Comparison of ENCODE assay signal across 11 cellular contexts in the genomic region with DNA sequence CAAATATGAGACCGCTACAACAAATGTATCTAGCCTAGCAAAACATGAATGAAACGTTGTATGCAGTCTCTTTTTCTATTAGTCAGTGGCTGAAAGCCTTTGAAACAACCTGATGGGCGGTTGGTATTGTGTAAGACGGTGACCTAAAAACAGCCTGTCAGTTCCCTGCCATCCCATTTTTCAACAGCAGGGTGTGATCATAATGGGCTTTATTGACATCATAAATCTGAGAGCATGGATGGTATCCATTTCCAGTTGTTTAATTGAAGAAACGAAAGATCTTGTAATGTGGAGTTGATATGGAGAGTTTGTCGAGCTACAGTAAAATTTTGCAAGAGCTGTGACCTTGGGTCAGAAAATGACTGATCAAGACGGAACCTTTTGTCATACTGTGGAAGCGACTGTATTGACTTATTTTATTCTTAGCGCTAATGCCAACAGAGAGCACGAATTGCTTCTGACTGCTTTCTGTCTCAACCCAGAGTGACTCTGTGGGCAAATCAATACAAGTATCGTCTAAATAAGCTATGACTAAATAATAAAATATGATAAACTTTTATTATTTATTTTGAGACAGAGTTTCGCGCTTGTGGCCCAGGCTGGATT. TPM values are rescaled to one million over a fixed set of nuclear protein-coding genes. Genes with fewer than 3 reads are reported as not detected.
DNase-seq lines count a peak whose midpoint lies in the region; ATAC-seq and TF ChIP-seq lines count a peak whose summit lies in the region.
"Had no signal": no experiment of that assay in that cellular context is flagged by ENCODE, and none has a peak within 500 bp of the region (broad histone marks: within the 10 kb centered on the region; RNA-seq: fewer than 3 reads in every experiment).

No MANE protein-coding gene starts in this region.

- H3K9me3 Mint-ChIP-seq in CD4-positive, alpha-beta T cell, result no peaks in the 10 kb centered on the region
- H3K9me3 Mint-ChIP-seq: stimulated activated memory B cell treated with anti-CD40 and anti-IgM and Interleukin-4, amounts not matched to agents 10 μg/mL and 1 μg/mL and 100 μg/mL, for 72 hours had no signal

- H3K27me3 Mint-ChIP-seq in CD4-positive, alpha-beta T cell, result peaks cover 10% of the 10 kb centered on the region

- H3K4me3 Mint-ChIP-seq in CD4-positive, alpha-beta T cell, result no peak overlapping the region
- H3K4me3 Mint-ChIP-seq: stimulated activated memory B cell treated with anti-CD40 and anti-IgM and Interleukin-4, amounts not matched to agents 10 μg/mL and 1 μg/mL and 100 μg/mL, for 72 hours had no signal

- H3K27me3 ChIP-seq in GM06990 (replicated peaks; ENCODE audit: control insufficient read depth, insufficient read depth, low read length) (no peaks in the 10 kb centered on the region; the same call in none of the 2 replicates), Karpas-422 (ENCODE audit: low read length) (no peaks in the 10 kb centered on the region), right lobe of liver (no peaks in the 10 kb centered on the region), neuronal stem cell (ENCODE audit: control insufficient read depth in 3 of 3, insufficient read depth in 3 of 3, low read depth in 1 of 3, low read length in 3 of 3) (peaks cover 0 to 7% (median 0%) of the 10 kb centered on the region in 3 experiments)
- peaks cover 4% of the 10 kb centered on the region for H3K27me3 ChIP-seq in CD4-positive, alpha-beta T cell (ENCODE audit: control insufficient read depth, insufficient read depth, low read length)

- H3K36me3 ChIP-seq in GM06990 (ENCODE audit: control insufficient read depth, insufficient read depth, low read length), result no peaks in the 10 kb centered on the region
- H3K36me3 ChIP-seq in Karpas-422 (ENCODE audit: insufficient read depth, low read length), result no peaks in the 10 kb centered on the region
- no peaks in the 10 kb centered on the region for H3K36me3 ChIP-seq in right lobe of liver
- no peaks in the 10 kb centered on the region for H3K36me3 ChIP-seq in neuronal stem cell (replicated peaks in 1 of 2; ENCODE audit: control insufficient read depth in 2 of 2, insufficient read depth in 2 of 2, low read length in 2 of 2)

- TF ChIP-seq POLR2A in right lobe of liver (IDR thresholded peaks at IDR 0.05), result no peak

- H3K79me2 ChIP-seq in Karpas-422 (ENCODE audit: low read length), result no peaks in the 10 kb centered on the region
- H3K79me2 ChIP-seq: parathyroid adenoma had no signal

- DNase-seq in GM06990 (ENCODE audit: extremely low read depth, insufficient read length) (no peak), Karpas-422 (peak; percentile 57), SW480 (ENCODE audit: low spot score) (peak; percentile 32), right lobe of liver (no peak), globus pallidus (ENCODE audit: low spot score) (no peak), UCSD-AML1 (lab: John Stamatoyannopoulos, UW; ENCODE audit: unreplicated experiment) (no peak), neuronal stem cell (ENCODE audit: low spot score) (no peak)
- DNase-seq in CD4-positive, alpha-beta T cell, result no peak

- no peak overlapping the region for H3K23ac ChIP-seq in neuronal stem cell (ENCODE audit: low read depth, low read length, poor library complexity)

- no peak overlapping the region for H3K4ac ChIP-seq in neuronal stem cell (ENCODE audit: low read length)

- no peaks in the 10 kb centered on the region for H3K36me3 Mint-ChIP-seq in CD4-positive, alpha-beta T cell (ENCODE audit: low read depth)
- H3K36me3 Mint-ChIP-seq: stimulated activated memory B cell treated with anti-CD40 and anti-IgM and Interleukin-4, amounts not matched to agents 10 μg/mL and 1 μg/mL and 100 μg/mL, for 72 hours had no signal

- 28% methylated on average over 13 of the region's 13 CpGs for WGBS in right lobe of liver (ENCODE audit: insufficient coverage, low coverage, low lambda C conversion rate, missing lambda C conversion rate)
- WGBS in neuronal stem cell (ENCODE audit: extremely low coverage in 2 of 2, insufficient read length in 2 of 2, insufficient replicate concordance in 1 of 2), 2 donors, result no CpG with 5 or more reads among the region's 13 CpGs

- H2BK12ac ChIP-seq in neuronal stem cell (ENCODE audit: low read length), result no peak overlapping the region

- H3K27ac ChIP-seq in Karpas-422 (ENCODE audit: low read length) (no peak overlapping the region), right lobe of liver (no peak overlapping the region), neuronal stem cell (replicated peaks; ENCODE audit: low read length) (no peak overlapping the region)
- no peak overlapping the region for H3K27ac ChIP-seq in CD4-positive, alpha-beta T cell (ENCODE audit: low read depth, low read length)
- H3K27ac ChIP-seq: parathyroid adenoma had no signal

- no peak overlapping the region for H2BK5ac ChIP-seq in neuronal stem cell (ENCODE audit: low read length)

- H3K4me3 ChIP-seq in GM06990 (replicated peaks; ENCODE audit: low read depth, low read length) (no peak overlapping the region), Karpas-422 (ENCODE audit: low read length) (no peak overlapping the region), right lobe of liver (no peak overlapping the region), neuronal stem cell (ENCODE audit: low read length in 2 of 2) (no peak overlapping the region)

- H3K4me2 ChIP-seq in Karpas-422 (ENCODE audit: low read depth, low read length, poor library complexity, severe bottlenecking) (no peak overlapping the region), neuronal stem cell (ENCODE audit: insufficient read depth, low read length, poor library complexity, severe bottlenecking) (no peak overlapping the region)

- peak; percentile 7 for TF ChIP-seq CTCF in GM06990 (IDR thresholded peaks at IDR 0.05; ENCODE audit: insufficient read depth, low read length, poor library complexity, severe bottlenecking)
- TF ChIP-seq CTCF in right lobe of liver (IDR thresholded peaks at IDR 0.05), result peak; percentile 19 to 61 (median 38)
- no peak for TF ChIP-seq CTCF in CD4-positive, alpha-beta T cell (IDR thresholded peaks at IDR 0.05)

- H3K9ac ChIP-seq in Karpas-422 (ENCODE audit: low read length) (no peak overlapping the region), neuronal stem cell (ENCODE audit: low read depth, low read length, poor library complexity) (no peak overlapping the region)
- H3K9ac ChIP-seq: parathyroid adenoma had no signal

- no peaks in the 10 kb centered on the region for H3K79me1 ChIP-seq in neuronal stem cell (ENCODE audit: low read depth, low read length)

- H3K9me3 ChIP-seq in Karpas-422 (ENCODE audit: low read length), result no peaks in the 10 kb centered on the region
- H3K9me3 ChIP-seq in right lobe of liver, result no peaks in the 10 kb centered on the region
- H3K9me3 ChIP-seq in neuronal stem cell (replicated peaks in 1 of 2; ENCODE audit: control insufficient read depth in 2 of 2, insufficient read depth in 1 of 2, low read depth in 1 of 2, low read length in 2 of 2), result no peaks in the 10 kb centered on the region
- no peaks in the 10 kb centered on the region for H3K9me3 ChIP-seq in CD4-positive, alpha-beta T cell (ENCODE audit: control insufficient read depth, low read length)

- H4K91ac ChIP-seq in neuronal stem cell (ENCODE audit: low read depth, low read length, poor library complexity), result no peak overlapping the region

- CTCF ChIA-PET in CD4-positive, alpha-beta T cell (lab: Charles Lee), result no interaction called here

- H3K4me1 ChIP-seq in Karpas-422 (ENCODE audit: low read length) (no peaks in the 10 kb centered on the region), right lobe of liver (peaks cover 0 to 9% (median 0%) of the 10 kb centered on the region in 4 donors), neuronal stem cell (ENCODE audit: control insufficient read depth in 2 of 2, insufficient read depth in 1 of 2, low read depth in 1 of 2, low read length in 2 of 2) (peaks cover 0 to 1% of the 10 kb centered on the region in 2 donors)
- H3K4me1 ChIP-seq: parathyroid adenoma had no signal

- no peaks in the 10 kb centered on the region for H4K20me1 ChIP-seq in Karpas-422 (ENCODE audit: insufficient read depth, low read depth, low read length)

- H2AFZ ChIP-seq in Karpas-422 (ENCODE audit: low read length), result no peak overlapping the region
- H2AFZ ChIP-seq in neuronal stem cell (ENCODE audit: low read length), result no peak overlapping the region
- H2AFZ ChIP-seq: parathyroid adenoma had no signal

- intact Hi-C loops in right lobe of liver (cut with DNase I), result no loop called here
- intact Hi-C loops in CD4-positive, alpha-beta T cell (cut with DNase I, micrococcal nuclease), result no loop called here

- H3K9me2 ChIP-seq in Karpas-422 (replicated peaks; ENCODE audit: insufficient read depth, low read length), result no peaks in the 10 kb centered on the region

- H3K4me1 Mint-ChIP-seq in CD4-positive, alpha-beta T cell (ENCODE audit: low read depth), result no peaks in the 10 kb centered on the region
- H3K4me1 Mint-ChIP-seq: stimulated activated memory B cell treated with anti-CD40 and anti-IgM and Interleukin-4, amounts not matched to agents 10 μg/mL and 1 μg/mL and 100 μg/mL, for 72 hours had no signal

- no peak overlapping the region for H3K18ac ChIP-seq in neuronal stem cell (ENCODE audit: low read length)

- no peak overlapping the region for H3K14ac ChIP-seq in neuronal stem cell (ENCODE audit: low read length)

- no peak overlapping the region for H2BK120ac ChIP-seq in neuronal stem cell (ENCODE audit: low read depth, low read length)

- peak; percentile 77 to 89 (median 84) for ATAC-seq in right lobe of liver
- no peak for ATAC-seq in CD4-positive, alpha-beta T cell (ENCODE audit: poor library complexity)
- ATAC-seq: stimulated activated memory B cell treated with anti-CD40 and anti-IgM and Interleukin-4, amounts not matched to agents 10 μg/mL and 1 μg/mL and 100 μg/mL, for 72 hours had no signal

- no peak overlapping the region for H4K8ac ChIP-seq in neuronal stem cell (ENCODE audit: low read depth, low read length)

- POLR2A ChIA-PET in CD4-positive, alpha-beta T cell (lab: Charles Lee), result no interaction called here

- no peak overlapping the region for H2BK15ac ChIP-seq in neuronal stem cell (ENCODE audit: low read length)

- no peak overlapping the region for H2AK5ac ChIP-seq in neuronal stem cell (ENCODE audit: low read depth, low read length)

- H3K27ac Mint-ChIP-seq in CD4-positive, alpha-beta T cell, result no peak overlapping the region
- H3K27ac Mint-ChIP-seq: stimulated activated memory B cell treated with anti-CD40 and anti-IgM and Interleukin-4, amounts not matched to agents 10 μg/mL and 1 μg/mL and 100 μg/mL, for 72 hours had no signal

RNA-seq across cellular contexts. Expression of a gene that starts 12.3 kb away (rescaled TPM):
- total RNA-seq in Karpas-422 (2014; rRNA removed; shearing (Covaris generic); ENCODE audit: low replicate concordance), result not detected in 2 replicates
- total RNA-seq in right lobe of liver, result under 1 TPM in 2 of 6 experiments, not detected in 4; 0.39 to 0.40 TPM
- polyA plus RNA-seq in neuronal stem cell (2013, experiment 1 of 2), result 1.5 TPM
- 1.8 TPM for polyA plus RNA-seq in neuronal stem cell (2013, experiment 2 of 2)
- not detected for total RNA-seq in CD4-positive, alpha-beta T cell

RNA-seq across cellular contexts. Expression of a gene that starts 34.0 kb away (rescaled TPM):
- not detected in 2 replicates for total RNA-seq in Karpas-422 (2014; rRNA removed; shearing (Covaris generic); ENCODE audit: low replicate concordance)
- not detected for total RNA-seq in right lobe of liver
- 1.1 TPM for polyA plus RNA-seq in neuronal stem cell (2013, experiment 1 of 2)
- polyA plus RNA-seq in neuronal stem cell (2013, experiment 2 of 2), result 1.1 TPM
- not detected for total RNA-seq in CD4-positive, alpha-beta T cell
- total RNA-seq: glomerular endothelial cell had no signal

RNA-seq across cellular contexts. Expression of a gene that starts 57.3 kb away (rescaled TPM):
- 12.6 and 24.6 TPM in 2 replicates for total RNA-seq in Karpas-422 (2014; rRNA removed; shearing (Covaris generic); ENCODE audit: low replicate concordance)
- total RNA-seq in right lobe of liver, result 10 to 100 TPM; 25.5 to 96.5 (median 36.0) TPM
- 17.0 TPM for polyA plus RNA-seq in neuronal stem cell (2013, experiment 1 of 2)
- polyA plus RNA-seq in neuronal stem cell (2013, experiment 2 of 2), result 16.9 TPM
- total RNA-seq in CD4-positive, alpha-beta T cell, result 1 to 10 TPM; 4.1 to 4.5 TPM

RNA-seq across cellular contexts. Expression of a gene that starts 57.6 kb away (rescaled TPM):
- total RNA-seq in Karpas-422 (2014; rRNA removed; shearing (Covaris generic); ENCODE audit: low replicate concordance), result 38.4 and 126 TPM in 2 replicates
- 100 to 1,000 TPM in 4 of 6 experiments, 10 to 100 TPM in 2; 77.9 to 161 (median 143) TPM for total RNA-seq in right lobe of liver
- polyA plus RNA-seq in neuronal stem cell (2013, experiment 1 of 2), result 45.7 TPM
- 44.7 TPM for polyA plus RNA-seq in neuronal stem cell (2013, experiment 2 of 2)
- 10 to 100 TPM; 20.9 to 22.7 TPM for total RNA-seq in CD4-positive, alpha-beta T cell

RNA-seq across cellular contexts. Expression of a gene that starts 58.7 kb away (rescaled TPM):
- 4.8 and 18.1 TPM in 2 replicates for total RNA-seq in Karpas-422 (2014; rRNA removed; shearing (Covaris generic); ENCODE audit: low replicate concordance)
- total RNA-seq in right lobe of liver, result 100 to 1,000 TPM in 3 of 6 experiments, 10 to 100 TPM in 3; 63.4 to 121 (median 98.5) TPM
- polyA plus RNA-seq in neuronal stem cell (2013, experiment 1 of 2), result 18.8 TPM
- 17.3 TPM for polyA plus RNA-seq in neuronal stem cell (2013, experiment 2 of 2)
- 1 to 10 TPM; 2.3 to 2.4 TPM for total RNA-seq in CD4-positive, alpha-beta T cell

Comparison
In these comparisons a context has a peak if more than half of its experiments do, and no peak if none do; other contexts are left out.
1. DNase-seq: peak in Karpas-422 (single experiment) and SW480 (single experiment); none in GM06990 (single experiment), right lobe of liver (0 of 3), globus pallidus (single experiment), UCSD-AML1 (single experiment), neuronal stem cell (single experiment) and CD4-positive, alpha-beta T cell (0 of 10).